ENCODE assay signal across 1 cellular context in the genomic region with DNA sequence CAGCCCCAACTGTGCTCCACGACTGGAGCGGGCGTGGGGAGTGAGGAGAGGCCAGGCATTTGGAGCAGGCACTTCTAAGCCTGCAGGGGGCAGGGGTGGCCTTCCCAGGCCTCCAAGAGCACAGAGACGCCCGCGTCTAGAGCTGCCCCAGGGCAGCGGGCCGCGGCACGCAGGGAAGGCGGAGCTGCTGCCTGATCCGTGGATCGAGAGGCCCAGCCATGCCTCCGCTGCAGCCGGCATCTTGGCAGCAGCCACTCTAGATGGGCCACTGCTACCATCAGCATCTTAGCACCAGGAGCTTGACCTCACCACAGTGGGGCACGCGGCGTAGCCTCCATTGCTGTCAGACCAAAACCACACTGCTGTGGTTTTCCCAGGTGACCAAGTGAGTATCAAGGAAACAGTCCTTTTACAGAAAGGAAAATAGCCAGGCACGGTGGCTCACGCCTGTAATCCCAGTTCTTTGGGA.
TF ChIP-seq lines count a peak whose summit lies in the region.

No MANE protein-coding gene starts in this region.

TF ChIP-seq in WTC11, 78 proteins besides CTCF, POLR2A, EP300 and RAD21 (continued from another document):
- TF ChIP-seq, protein P1, sequence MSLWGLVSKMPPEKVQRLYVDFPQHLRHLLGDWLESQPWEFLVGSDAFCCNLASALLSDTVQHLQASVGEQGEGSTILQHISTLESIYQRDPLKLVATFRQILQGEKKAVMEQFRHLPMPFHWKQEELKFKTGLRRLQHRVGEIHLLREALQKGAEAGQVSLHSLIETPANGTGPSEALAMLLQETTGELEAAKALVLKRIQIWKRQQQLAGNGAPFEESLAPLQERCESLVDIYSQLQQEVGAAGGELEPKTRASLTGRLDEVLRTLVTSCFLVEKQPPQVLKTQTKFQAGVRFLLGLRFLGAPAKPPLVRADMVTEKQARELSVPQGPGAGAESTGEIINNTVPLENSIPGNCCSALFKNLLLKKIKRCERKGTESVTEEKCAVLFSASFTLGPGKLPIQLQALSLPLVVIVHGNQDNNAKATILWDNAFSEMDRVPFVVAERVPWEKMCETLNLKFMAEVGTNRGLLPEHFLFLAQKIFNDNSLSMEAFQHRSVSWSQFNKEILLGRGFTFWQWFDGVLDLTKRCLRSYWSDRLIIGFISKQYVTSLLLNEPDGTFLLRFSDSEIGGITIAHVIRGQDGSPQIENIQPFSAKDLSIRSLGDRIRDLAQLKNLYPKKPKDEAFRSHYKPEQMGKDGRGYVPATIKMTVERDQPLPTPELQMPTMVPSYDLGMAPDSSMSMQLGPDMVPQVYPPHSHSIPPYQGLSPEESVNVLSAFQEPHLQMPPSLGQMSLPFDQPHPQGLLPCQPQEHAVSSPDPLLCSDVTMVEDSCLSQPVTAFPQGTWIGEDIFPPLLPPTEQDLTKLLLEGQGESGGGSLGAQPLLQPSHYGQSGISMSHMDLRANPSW (CRISPR knock-in tag; conservative IDR thresholded peaks at IDR 0.05; ENCODE audit: low read depth) = no peak
- 0 out of 2 replicates have a peak, but pooled peaks have one; percentile 15 for TF ChIP-seq GABPB1 (CRISPR knock-in tag; IDR thresholded peaks at IDR 0.05)
- no peak for TF ChIP-seq ZNF416 (CRISPR knock-in tag; IDR thresholded peaks at IDR 0.05)
- TF ChIP-seq NFATC4 (CRISPR knock-in tag; IDR thresholded peaks at IDR 0.05) = no peak
- no peak for TF ChIP-seq ZBTB21 (CRISPR knock-in tag; IDR thresholded peaks at IDR 0.05; ENCODE audit: borderline replicate concordance)
- TF ChIP-seq, protein P2, sequence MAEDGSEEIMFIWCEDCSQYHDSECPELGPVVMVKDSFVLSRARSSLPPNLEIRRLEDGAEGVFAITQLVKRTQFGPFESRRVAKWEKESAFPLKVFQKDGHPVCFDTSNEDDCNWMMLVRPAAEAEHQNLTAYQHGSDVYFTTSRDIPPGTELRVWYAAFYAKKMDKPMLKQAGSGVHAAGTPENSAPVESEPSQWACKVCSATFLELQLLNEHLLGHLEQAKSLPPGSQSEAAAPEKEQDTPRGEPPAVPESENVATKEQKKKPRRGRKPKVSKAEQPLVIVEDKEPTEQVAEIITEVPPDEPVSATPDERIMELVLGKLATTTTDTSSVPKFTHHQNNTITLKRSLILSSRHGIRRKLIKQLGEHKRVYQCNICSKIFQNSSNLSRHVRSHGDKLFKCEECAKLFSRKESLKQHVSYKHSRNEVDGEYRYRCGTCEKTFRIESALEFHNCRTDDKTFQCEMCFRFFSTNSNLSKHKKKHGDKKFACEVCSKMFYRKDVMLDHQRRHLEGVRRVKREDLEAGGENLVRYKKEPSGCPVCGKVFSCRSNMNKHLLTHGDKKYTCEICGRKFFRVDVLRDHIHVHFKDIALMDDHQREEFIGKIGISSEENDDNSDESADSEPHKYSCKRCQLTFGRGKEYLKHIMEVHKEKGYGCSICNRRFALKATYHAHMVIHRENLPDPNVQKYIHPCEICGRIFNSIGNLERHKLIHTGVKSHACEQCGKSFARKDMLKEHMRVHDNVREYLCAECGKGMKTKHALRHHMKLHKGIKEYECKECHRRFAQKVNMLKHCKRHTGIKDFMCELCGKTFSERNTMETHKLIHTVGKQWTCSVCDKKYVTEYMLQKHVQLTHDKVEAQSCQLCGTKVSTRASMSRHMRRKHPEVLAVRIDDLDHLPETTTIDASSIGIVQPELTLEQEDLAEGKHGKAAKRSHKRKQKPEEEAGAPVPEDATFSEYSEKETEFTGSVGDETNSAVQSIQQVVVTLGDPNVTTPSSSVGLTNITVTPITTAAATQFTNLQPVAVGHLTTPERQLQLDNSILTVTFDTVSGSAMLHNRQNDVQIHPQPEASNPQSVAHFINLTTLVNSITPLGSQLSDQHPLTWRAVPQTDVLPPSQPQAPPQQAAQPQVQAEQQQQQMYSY (CRISPR knock-in tag; IDR thresholded peaks at IDR 0.05) = 0 out of 2 replicates have a peak, but pooled peaks have one; percentile 40
- TF ChIP-seq, protein P3, sequence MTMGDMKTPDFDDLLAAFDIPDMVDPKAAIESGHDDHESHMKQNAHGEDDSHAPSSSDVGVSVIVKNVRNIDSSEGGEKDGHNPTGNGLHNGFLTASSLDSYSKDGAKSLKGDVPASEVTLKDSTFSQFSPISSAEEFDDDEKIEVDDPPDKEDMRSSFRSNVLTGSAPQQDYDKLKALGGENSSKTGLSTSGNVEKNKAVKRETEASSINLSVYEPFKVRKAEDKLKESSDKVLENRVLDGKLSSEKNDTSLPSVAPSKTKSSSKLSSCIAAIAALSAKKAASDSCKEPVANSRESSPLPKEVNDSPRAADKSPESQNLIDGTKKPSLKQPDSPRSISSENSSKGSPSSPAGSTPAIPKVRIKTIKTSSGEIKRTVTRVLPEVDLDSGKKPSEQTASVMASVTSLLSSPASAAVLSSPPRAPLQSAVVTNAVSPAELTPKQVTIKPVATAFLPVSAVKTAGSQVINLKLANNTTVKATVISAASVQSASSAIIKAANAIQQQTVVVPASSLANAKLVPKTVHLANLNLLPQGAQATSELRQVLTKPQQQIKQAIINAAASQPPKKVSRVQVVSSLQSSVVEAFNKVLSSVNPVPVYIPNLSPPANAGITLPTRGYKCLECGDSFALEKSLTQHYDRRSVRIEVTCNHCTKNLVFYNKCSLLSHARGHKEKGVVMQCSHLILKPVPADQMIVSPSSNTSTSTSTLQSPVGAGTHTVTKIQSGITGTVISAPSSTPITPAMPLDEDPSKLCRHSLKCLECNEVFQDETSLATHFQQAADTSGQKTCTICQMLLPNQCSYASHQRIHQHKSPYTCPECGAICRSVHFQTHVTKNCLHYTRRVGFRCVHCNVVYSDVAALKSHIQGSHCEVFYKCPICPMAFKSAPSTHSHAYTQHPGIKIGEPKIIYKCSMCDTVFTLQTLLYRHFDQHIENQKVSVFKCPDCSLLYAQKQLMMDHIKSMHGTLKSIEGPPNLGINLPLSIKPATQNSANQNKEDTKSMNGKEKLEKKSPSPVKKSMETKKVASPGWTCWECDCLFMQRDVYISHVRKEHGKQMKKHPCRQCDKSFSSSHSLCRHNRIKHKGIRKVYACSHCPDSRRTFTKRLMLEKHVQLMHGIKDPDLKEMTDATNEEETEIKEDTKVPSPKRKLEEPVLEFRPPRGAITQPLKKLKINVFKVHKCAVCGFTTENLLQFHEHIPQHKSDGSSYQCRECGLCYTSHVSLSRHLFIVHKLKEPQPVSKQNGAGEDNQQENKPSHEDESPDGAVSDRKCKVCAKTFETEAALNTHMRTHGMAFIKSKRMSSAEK (CRISPR knock-in tag; IDR thresholded peaks at IDR 0.05; ENCODE audit: borderline replicate concordance) = no peak
- no peak for TF ChIP-seq ZNF317 (CRISPR knock-in tag; IDR thresholded peaks at IDR 0.05; ENCODE audit: borderline replicate concordance, low read depth)
- no peak for TF ChIP-seq NFYB (CRISPR knock-in tag; conservative IDR thresholded peaks at IDR 0.05; ENCODE audit: low read depth)
- TF ChIP-seq ZNF671 (CRISPR knock-in tag; IDR thresholded peaks at IDR 0.05) = no peak
- no peak for TF ChIP-seq PRRX2 (CRISPR knock-in tag; IDR thresholded peaks at IDR 0.05)
- no peak for TF ChIP-seq CREB1 (CRISPR knock-in tag; IDR thresholded peaks at IDR 0.05)
- TF ChIP-seq ZNF219 (CRISPR knock-in tag; IDR thresholded peaks at IDR 0.05; ENCODE audit: borderline replicate concordance) = no peak
- no peak for TF ChIP-seq ZNF396 (CRISPR knock-in tag; IDR thresholded peaks at IDR 0.05; ENCODE audit: borderline replicate concordance)
- TF ChIP-seq, protein P4, sequence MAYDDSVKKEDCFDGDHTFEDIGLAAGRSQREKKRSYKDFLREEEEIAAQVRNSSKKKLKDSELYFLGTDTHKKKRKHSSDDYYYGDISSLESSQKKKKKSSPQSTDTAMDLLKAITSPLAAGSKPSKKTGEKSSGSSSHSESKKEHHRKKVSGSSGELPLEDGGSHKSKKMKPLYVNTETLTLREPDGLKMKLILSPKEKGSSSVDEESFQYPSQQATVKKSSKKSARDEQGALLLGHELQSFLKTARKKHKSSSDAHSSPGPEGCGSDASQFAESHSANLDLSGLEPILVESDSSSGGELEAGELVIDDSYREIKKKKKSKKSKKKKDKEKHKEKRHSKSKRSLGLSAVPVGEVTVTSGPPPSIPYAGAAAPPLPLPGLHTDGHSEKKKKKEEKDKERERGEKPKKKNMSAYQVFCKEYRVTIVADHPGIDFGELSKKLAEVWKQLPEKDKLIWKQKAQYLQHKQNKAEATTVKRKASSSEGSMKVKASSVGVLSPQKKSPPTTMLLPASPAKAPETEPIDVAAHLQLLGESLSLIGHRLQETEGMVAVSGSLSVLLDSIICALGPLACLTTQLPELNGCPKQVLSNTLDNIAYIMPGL (CRISPR knock-in tag; IDR thresholded peaks at IDR 0.05) = 0 out of 2 replicates have a peak, but pooled peaks have one; percentile 54
- TF ChIP-seq RORB (CRISPR knock-in tag; IDR thresholded peaks at IDR 0.05) = no peak
- TF ChIP-seq ETV6 (CRISPR knock-in tag; IDR thresholded peaks at IDR 0.05) = no peak
- no peak for TF ChIP-seq ZNF423 (CRISPR knock-in tag; IDR thresholded peaks at IDR 0.05)
- TF ChIP-seq, protein P5, sequence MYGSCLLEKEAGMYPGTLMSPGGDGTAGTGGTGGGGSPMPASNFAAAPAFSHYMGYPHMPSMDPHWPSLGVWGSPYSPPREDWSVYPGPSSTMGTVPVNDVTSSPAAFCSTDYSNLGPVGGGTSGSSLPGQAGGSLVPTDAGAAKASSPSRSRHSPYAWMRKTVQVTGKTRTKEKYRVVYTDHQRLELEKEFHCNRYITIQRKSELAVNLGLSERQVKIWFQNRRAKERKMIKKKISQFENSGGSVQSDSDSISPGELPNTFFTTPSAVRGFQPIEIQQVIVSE (CRISPR knock-in tag; IDR thresholded peaks at IDR 0.05; ENCODE audit: borderline replicate concordance) = no peak
- TF ChIP-seq, protein P6, sequence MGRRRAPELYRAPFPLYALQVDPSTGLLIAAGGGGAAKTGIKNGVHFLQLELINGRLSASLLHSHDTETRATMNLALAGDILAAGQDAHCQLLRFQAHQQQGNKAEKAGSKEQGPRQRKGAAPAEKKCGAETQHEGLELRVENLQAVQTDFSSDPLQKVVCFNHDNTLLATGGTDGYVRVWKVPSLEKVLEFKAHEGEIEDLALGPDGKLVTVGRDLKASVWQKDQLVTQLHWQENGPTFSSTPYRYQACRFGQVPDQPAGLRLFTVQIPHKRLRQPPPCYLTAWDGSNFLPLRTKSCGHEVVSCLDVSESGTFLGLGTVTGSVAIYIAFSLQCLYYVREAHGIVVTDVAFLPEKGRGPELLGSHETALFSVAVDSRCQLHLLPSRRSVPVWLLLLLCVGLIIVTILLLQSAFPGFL (CRISPR knock-in tag; IDR thresholded peaks at IDR 0.05; ENCODE audit: borderline replicate concordance) = no peak
- no peak for TF ChIP-seq KAT7 (CRISPR knock-in tag; IDR thresholded peaks at IDR 0.05; ENCODE audit: borderline replicate concordance)
- TF ChIP-seq ZNF138 (CRISPR knock-in tag; conservative IDR thresholded peaks at IDR 0.05) = no peak
- no peak for TF ChIP-seq ZNF263 (CRISPR knock-in tag; IDR thresholded peaks at IDR 0.05; ENCODE audit: low read depth)
- TF ChIP-seq, protein P7, sequence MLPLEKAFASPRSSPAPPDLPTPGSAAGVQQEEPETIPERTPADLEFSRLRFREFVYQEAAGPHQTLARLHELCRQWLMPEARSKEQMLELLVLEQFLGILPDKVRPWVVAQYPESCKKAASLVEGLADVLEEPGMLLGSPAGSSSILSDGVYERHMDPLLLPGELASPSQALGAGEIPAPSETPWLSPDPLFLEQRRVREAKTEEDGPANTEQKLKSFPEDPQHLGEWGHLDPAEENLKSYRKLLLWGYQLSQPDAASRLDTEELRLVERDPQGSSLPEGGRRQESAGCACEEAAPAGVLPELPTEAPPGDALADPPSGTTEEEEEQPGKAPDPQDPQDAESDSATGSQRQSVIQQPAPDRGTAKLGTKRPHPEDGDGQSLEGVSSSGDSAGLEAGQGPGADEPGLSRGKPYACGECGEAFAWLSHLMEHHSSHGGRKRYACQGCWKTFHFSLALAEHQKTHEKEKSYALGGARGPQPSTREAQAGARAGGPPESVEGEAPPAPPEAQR (CRISPR knock-in tag; IDR thresholded peaks at IDR 0.05) = no peak
- no peak for TF ChIP-seq SP1 (CRISPR knock-in tag; conservative IDR thresholded peaks at IDR 0.05)
- TF ChIP-seq, protein P8, sequence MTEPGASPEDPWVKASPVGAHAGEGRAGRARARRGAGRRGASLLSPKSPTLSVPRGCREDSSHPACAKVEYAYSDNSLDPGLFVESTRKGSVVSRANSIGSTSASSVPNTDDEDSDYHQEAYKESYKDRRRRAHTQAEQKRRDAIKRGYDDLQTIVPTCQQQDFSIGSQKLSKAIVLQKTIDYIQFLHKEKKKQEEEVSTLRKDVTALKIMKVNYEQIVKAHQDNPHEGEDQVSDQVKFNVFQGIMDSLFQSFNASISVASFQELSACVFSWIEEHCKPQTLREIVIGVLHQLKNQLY (CRISPR knock-in tag; IDR thresholded peaks at IDR 0.05) = no peak
- TF ChIP-seq, protein P9, sequence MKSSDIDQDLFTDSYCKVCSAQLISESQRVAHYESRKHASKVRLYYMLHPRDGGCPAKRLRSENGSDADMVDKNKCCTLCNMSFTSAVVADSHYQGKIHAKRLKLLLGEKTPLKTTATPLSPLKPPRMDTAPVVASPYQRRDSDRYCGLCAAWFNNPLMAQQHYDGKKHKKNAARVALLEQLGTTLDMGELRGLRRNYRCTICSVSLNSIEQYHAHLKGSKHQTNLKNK (CRISPR knock-in tag; IDR thresholded peaks at IDR 0.05) = no peak
- TF ChIP-seq, protein P10, sequence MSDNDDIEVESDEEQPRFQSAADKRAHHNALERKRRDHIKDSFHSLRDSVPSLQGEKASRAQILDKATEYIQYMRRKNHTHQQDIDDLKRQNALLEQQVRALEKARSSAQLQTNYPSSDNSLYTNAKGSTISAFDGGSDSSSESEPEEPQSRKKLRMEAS (CRISPR knock-in tag; IDR thresholded peaks at IDR 0.05) = peak; percentile 67; the same call in 1 of the 2 replicates
- TF ChIP-seq TEAD4 (CRISPR knock-in tag; IDR thresholded peaks at IDR 0.05) = no peak
- TF ChIP-seq, protein P11, sequence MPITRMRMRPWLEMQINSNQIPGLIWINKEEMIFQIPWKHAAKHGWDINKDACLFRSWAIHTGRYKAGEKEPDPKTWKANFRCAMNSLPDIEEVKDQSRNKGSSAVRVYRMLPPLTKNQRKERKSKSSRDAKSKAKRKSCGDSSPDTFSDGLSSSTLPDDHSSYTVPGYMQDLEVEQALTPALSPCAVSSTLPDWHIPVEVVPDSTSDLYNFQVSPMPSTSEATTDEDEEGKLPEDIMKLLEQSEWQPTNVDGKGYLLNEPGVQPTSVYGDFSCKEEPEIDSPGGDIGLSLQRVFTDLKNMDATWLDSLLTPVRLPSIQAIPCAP (CRISPR knock-in tag; IDR thresholded peaks at IDR 0.05) = no peak
- TF ChIP-seq TEAD1 (CRISPR knock-in tag; IDR thresholded peaks at IDR 0.05) = no peak
TF ChIP-seq in WTC11: peak in this region for 4.
